16 cellular contexts compared by ENCODE assay signal in genomic region chr16:70473446-70474319, GRCh38. TPM values are rescaled to one million over a fixed set of nuclear protein-coding genes. Genes with fewer than 3 reads are reported as not detected.
DNase-seq lines count a peak whose midpoint lies in the region; ATAC-seq and TF ChIP-seq lines count a peak whose summit lies in the region.
"Had no signal": no experiment of that assay in that cellular context is flagged by ENCODE, and none has a peak within 500 bp of the region (broad histone marks: within the 10 kb centered on the region; RNA-seq: fewer than 3 reads in every experiment).

No MANE protein-coding gene starts in this region.

- no peak for DNase-seq in activated CD4-positive, alpha-beta T cell treated with anti-CD3 and anti-CD28 coated beads, Interleukin-2, amount 10 ng/mL, durations not matched to agents 24 days and 14 days
- DNase-seq in activated CD4-positive, alpha-beta T cell treated with anti-CD3 and anti-CD28 coated beads for 48 hours, result no peak
- DNase-seq in H9 (no peak), neural progenitor cell (ENCODE audit: low spot score) (no peak), NCI-H1105 treated with DMSO at 0.1 percent for 48 hours (lab: John Stamatoyannopoulos, UW) (no peak), ascending aorta (ENCODE audit: low spot score in 2 of 2) (no peak), HCEC 1CT (no peak)
- DNase-seq in activated CD8-positive, alpha-beta T cell treated with anti-CD3 and anti-CD28 coated beads for 36 hours, result no peak
- DNase-seq: ACHN, midbrain, NCI-H2029, NCI-H526 treated with DMSO at 0.1 percent for 48 hours, Right ventricle myocardium superior had no signal

- no peak overlapping the region for H3K56ac ChIP-seq in H9 (ENCODE audit: insufficient read length, low read depth, low read length)

- peaks cover 3% of the 10 kb centered on the region for H4K20me1 ChIP-seq in H9 (ENCODE audit: control insufficient read depth, insufficient read depth, insufficient read length)
- H4K20me1 ChIP-seq in neural progenitor cell (ENCODE audit: low read depth), result no peaks in the 10 kb centered on the region

- no peak overlapping the region for H2BK120ac ChIP-seq in H9 (ENCODE audit: low read depth, low read length, poor library complexity, severe bottlenecking)

- H4K5ac ChIP-seq in H9 (ENCODE audit: insufficient read length, low read depth, low read length), result no peak overlapping the region

- no peaks in the 10 kb centered on the region for H3K79me1 ChIP-seq in H9 (ENCODE audit: insufficient read depth, low read depth, low read length, poor library complexity, severe bottlenecking)

- no CpG with 5 or more reads among the region's 21 CpGs for WGBS in H9 (ENCODE audit: extremely low coverage, insufficient read length, low lambda C conversion rate)

- H3K79me2 ChIP-seq in H9 (ENCODE audit: insufficient read depth, low read length) (no peaks in the 10 kb centered on the region), neural progenitor cell (ENCODE audit: low read depth) (no peaks in the 10 kb centered on the region)

- H3K9me3 Mint-ChIP-seq in activated CD4-positive, alpha-beta T cell treated with anti-CD3 and anti-CD28 coated beads, Interleukin-2, amount 10 ng/mL, durations not matched to agents 24 days and 14 days, result no peaks in the 10 kb centered on the region
- H3K9me3 Mint-ChIP-seq in H9, result no peaks in the 10 kb centered on the region
- no peaks in the 10 kb centered on the region for H3K9me3 Mint-ChIP-seq in activated CD8-positive, alpha-beta T cell treated with anti-CD3 and anti-CD28 coated beads for 36 hours
- H3K9me3 Mint-ChIP-seq in neural progenitor cell, result no peaks in the 10 kb centered on the region
- H3K9me3 Mint-ChIP-seq: central memory CD8-positive, alpha-beta T cell had no signal

- no peak overlapping the region for H3K4ac ChIP-seq in H9 (ENCODE audit: low read depth, low read length)

- POLR2A ChIA-PET in activated CD8-positive, alpha-beta T cell treated with anti-CD3 and anti-CD28 coated beads for 36 hours (lab: Charles Lee), result interaction anchor here (2.0 kb wide), 1 partner anchor 20 kb away, joined by 7 read pairs; the partner anchor contains the start of gene FCSK

- no peak overlapping the region for H3K14ac ChIP-seq in H9 (ENCODE audit: insufficient read depth, low read length)

- no peak overlapping the region for H3K23ac ChIP-seq in H9 (ENCODE audit: insufficient read length, low read depth, low read length)

- no peak overlapping the region for H3K4me3 ChIP-seq in neural progenitor cell
- no peak overlapping the region for H3K4me3 ChIP-seq in ascending aorta
- H3K4me3 ChIP-seq: smooth muscle cell had no signal

- H3K36me3 Mint-ChIP-seq in activated CD4-positive, alpha-beta T cell treated with anti-CD3 and anti-CD28 coated beads, Interleukin-2, amount 10 ng/mL, durations not matched to agents 24 days and 14 days (ENCODE audit: low read depth), result peaks cover 11% of the 10 kb centered on the region
- H3K36me3 Mint-ChIP-seq in H9 (ENCODE audit: insufficient read depth in 1 of 3, low read depth in 3 of 3), result no peaks in the 10 kb centered on the region; a peak in 1 of 7 replicates
- peaks cover 3% of the 10 kb centered on the region for H3K36me3 Mint-ChIP-seq in activated CD8-positive, alpha-beta T cell treated with anti-CD3 and anti-CD28 coated beads for 36 hours (ENCODE audit: low read depth)
- H3K36me3 Mint-ChIP-seq in neural progenitor cell, result peaks cover 3% of the 10 kb centered on the region
- H3K36me3 Mint-ChIP-seq: activated naive CD8-positive, alpha-beta T cell had no signal

- no peak overlapping the region for H3K4me3 Mint-ChIP-seq in activated CD4-positive, alpha-beta T cell treated with anti-CD3 and anti-CD28 coated beads, Interleukin-2, amount 10 ng/mL, durations not matched to agents 24 days and 14 days
- H3K4me3 Mint-ChIP-seq in H9 (no peak overlapping the region; a peak in 1 of 5 replicates), neural progenitor cell (no peak overlapping the region)
- no peak overlapping the region for H3K4me3 Mint-ChIP-seq in activated CD8-positive, alpha-beta T cell treated with anti-CD3 and anti-CD28 coated beads for 36 hours
- H3K4me3 Mint-ChIP-seq: activated naive CD8-positive, alpha-beta T cell; central memory CD8-positive, alpha-beta T cell had no signal

- no peak overlapping the region for H3K9ac ChIP-seq in H9 (ENCODE audit: extremely low read depth, insufficient read length, low read length)
- H3K9ac ChIP-seq in neural progenitor cell, result peak overlapping the region; percentile 20

- no peak overlapping the region for H4K8ac ChIP-seq in H9 (replicated peaks; ENCODE audit: insufficient read length, low read depth, low read length)

- no peak overlapping the region for H2BK5ac ChIP-seq in H9 (ENCODE audit: insufficient read length, low read length)

- H3K4me2 ChIP-seq in H9 (ENCODE audit: insufficient read depth, insufficient read length, low read length), result no peak overlapping the region
- no peak overlapping the region for H3K4me2 ChIP-seq in neural progenitor cell
- H3K4me2 ChIP-seq: smooth muscle cell had no signal

- H3K4me1 Mint-ChIP-seq in activated CD4-positive, alpha-beta T cell treated with anti-CD3 and anti-CD28 coated beads, Interleukin-2, amount 10 ng/mL, durations not matched to agents 24 days and 14 days, result peaks cover 16% of the 10 kb centered on the region
- H3K4me1 Mint-ChIP-seq in H9, result peaks cover 6 to 7% of the 10 kb centered on the region in 2 experiments
- H3K4me1 Mint-ChIP-seq in activated CD8-positive, alpha-beta T cell treated with anti-CD3 and anti-CD28 coated beads for 36 hours (ENCODE audit: low read depth), result peaks cover 25% of the 10 kb centered on the region
- peaks cover 6% of the 10 kb centered on the region for H3K4me1 Mint-ChIP-seq in neural progenitor cell

- no peak for ATAC-seq in activated CD8-positive, alpha-beta T cell treated with anti-CD3 and anti-CD28 coated beads for 36 hours

- no peak overlapping the region for H4K91ac ChIP-seq in H9 (ENCODE audit: insufficient read length, low read depth, low read length)

- H3K27ac Mint-ChIP-seq in activated CD4-positive, alpha-beta T cell treated with anti-CD3 and anti-CD28 coated beads, Interleukin-2, amount 10 ng/mL, durations not matched to agents 24 days and 14 days, result peak overlapping the region; percentile 63
- H3K27ac Mint-ChIP-seq in H9 (peak overlapping the region in 2 of 3 experiments; percentile 47 to 77; a peak in 2 of 7 replicates), neural progenitor cell (peak overlapping the region; percentile 76)
- H3K27ac Mint-ChIP-seq in activated CD8-positive, alpha-beta T cell treated with anti-CD3 and anti-CD28 coated beads for 36 hours, result peak overlapping the region; percentile 46
- H3K27ac Mint-ChIP-seq: activated naive CD8-positive, alpha-beta T cell had no signal

- H3K27ac ChIP-seq in H9 (ENCODE audit: insufficient read length, low read depth, low read length) (no peak overlapping the region), neural progenitor cell (no peak overlapping the region), ascending aorta (no peak overlapping the region)

- CTCF ChIA-PET in activated CD8-positive, alpha-beta T cell treated with anti-CD3 and anti-CD28 coated beads for 36 hours (lab: Charles Lee), result interaction anchor here (0.6 kb wide), 1 partner anchor 79 kb away, joined by 3 read pairs; no protein-coding TSS in a partner anchor

- no peaks in the 10 kb centered on the region for H3F3A ChIP-seq in neural progenitor cell (ENCODE audit: low read depth)

- H3K23me2 ChIP-seq in H9 (ENCODE audit: insufficient read length, low read depth, low read length, poor library complexity, severe bottlenecking), result no peaks in the 10 kb centered on the region

- no peak overlapping the region for H3T11ph ChIP-seq in H9 (ENCODE audit: low read length)

- no peak overlapping the region for H2AFZ ChIP-seq in H9 (ENCODE audit: low read length)
- H2AFZ ChIP-seq in neural progenitor cell (replicated peaks), result no peak overlapping the region

- H2AK5ac ChIP-seq in H9 (ENCODE audit: insufficient read length, low read length), result no peak overlapping the region

- intact Hi-C loops in activated CD4-positive, alpha-beta T cell treated with anti-CD3 and anti-CD28 coated beads, Interleukin-2, amount 10 ng/mL, durations not matched to agents 24 days and 14 days (cut with micrococcal nuclease), result no loop called here
- intact Hi-C loops in activated CD8-positive, alpha-beta T cell treated with anti-CD3 and anti-CD28 coated beads for 36 hours (cut with micrococcal nuclease), result no loop called here
- intact Hi-C loops in ascending aorta (cut with DNase I), result no loop called here

- TF ChIP-seq CTCF in H9 (conservative IDR thresholded peaks at IDR 0.05) (no peak), neural progenitor cell (IDR thresholded peaks at IDR 0.05) (no peak), ascending aorta (IDR thresholded peaks at IDR 0.05) (no peak)
- TF ChIP-seq CTCF in activated CD8-positive, alpha-beta T cell treated with anti-CD3 and anti-CD28 coated beads for 36 hours (IDR thresholded peaks at IDR 0.05), result no peak

- H3K27me3 ChIP-seq in H9 (ENCODE audit: insufficient read depth, low read length) (no peaks in the 10 kb centered on the region), neural progenitor cell (no peaks in the 10 kb centered on the region), ascending aorta (no peaks in the 10 kb centered on the region)

- no peak overlapping the region for H2BK12ac ChIP-seq in H9 (ENCODE audit: insufficient read length, low read depth, low read length)

- H3K9me3 ChIP-seq in H9 (ENCODE audit: control insufficient read depth, low read depth, low read length), result no peaks in the 10 kb centered on the region
- H3K9me3 ChIP-seq in neural progenitor cell (ENCODE audit: low read depth), result no peaks in the 10 kb centered on the region
- no peaks in the 10 kb centered on the region for H3K9me3 ChIP-seq in ascending aorta

- H3K4me1 ChIP-seq in H9 (ENCODE audit: insufficient read depth, low read length) (no peaks in the 10 kb centered on the region; the same call in 1 of the 2 replicates), neural progenitor cell (no peaks in the 10 kb centered on the region), ascending aorta (peaks cover 0 to 7% of the 10 kb centered on the region in 2 donors)

- no peak overlapping the region for H2BK15ac ChIP-seq in H9 (ENCODE audit: low read depth, low read length)

- H3K36me3 ChIP-seq in neural progenitor cell, result no peaks in the 10 kb centered on the region
- peaks cover 27 to 60% of the 10 kb centered on the region in 2 donors for H3K36me3 ChIP-seq in ascending aorta

- H3K27me3 Mint-ChIP-seq in activated CD4-positive, alpha-beta T cell treated with anti-CD3 and anti-CD28 coated beads, Interleukin-2, amount 10 ng/mL, durations not matched to agents 24 days and 14 days, result no peaks in the 10 kb centered on the region
- no peaks in the 10 kb centered on the region for H3K27me3 Mint-ChIP-seq in H9 (ENCODE audit: low read depth)
- H3K27me3 Mint-ChIP-seq in activated CD8-positive, alpha-beta T cell treated with anti-CD3 and anti-CD28 coated beads for 36 hours, result no peaks in the 10 kb centered on the region
- no peaks in the 10 kb centered on the region for H3K27me3 Mint-ChIP-seq in neural progenitor cell (ENCODE audit: insufficient read depth, low read depth)
- H3K27me3 Mint-ChIP-seq: activated naive CD8-positive, alpha-beta T cell; central memory CD8-positive, alpha-beta T cell had no signal

- H2BK20ac ChIP-seq in H9 (ENCODE audit: low read depth, low read length, poor library complexity, severe bottlenecking), result no peak overlapping the region

- H3K18ac ChIP-seq in H9 (ENCODE audit: insufficient read length, low read depth, low read length), result no peak overlapping the region

RNA-seq across cellular contexts. Expression of gene FCSK, which starts 19.3 kb away (rescaled TPM):
- 19.6 and 24.4 TPM in 2 replicates for total RNA-seq in activated CD4-positive, alpha-beta T cell treated with anti-CD3 and anti-CD28 coated beads, Interleukin-2, amount 10 ng/mL, durations not matched to agents 24 days and 14 days
- 6.5 and 7.9 TPM in 2 replicates for total RNA-seq in H9 (2021)
- 10 to 100 TPM; 11.0 to 11.1 TPM for total RNA-seq in activated CD8-positive, alpha-beta T cell treated with anti-CD3 and anti-CD28 coated beads for 36 hours
- total RNA-seq in neural progenitor cell (ENCODE audit: low replicate concordance), result 11.0 and 12.0 TPM in 2 replicates
- 54.5 TPM for total RNA-seq in ascending aorta

RNA-seq across cellular contexts. Expression of gene ST3GAL2, which starts 34.8 kb away (rescaled TPM):
- total RNA-seq in activated CD4-positive, alpha-beta T cell treated with anti-CD3 and anti-CD28 coated beads, Interleukin-2, amount 10 ng/mL, durations not matched to agents 24 days and 14 days, result 27.9 and 37.0 TPM in 2 replicates
- 45.9 and 49.0 TPM in 2 replicates for total RNA-seq in H9 (2021)
- total RNA-seq in activated CD8-positive, alpha-beta T cell treated with anti-CD3 and anti-CD28 coated beads for 36 hours, result 10 to 100 TPM; 13.2 to 19.0 TPM
- total RNA-seq in neural progenitor cell (ENCODE audit: low replicate concordance), result 11.6 and 34.5 TPM in 2 replicates
- total RNA-seq in ascending aorta, result 52.3 TPM

RNA-seq across cellular contexts. Expression of gene COG4, which starts 49.7 kb away (rescaled TPM):
- total RNA-seq in activated CD4-positive, alpha-beta T cell treated with anti-CD3 and anti-CD28 coated beads, Interleukin-2, amount 10 ng/mL, durations not matched to agents 24 days and 14 days, result 38.3 and 42.1 TPM in 2 replicates
- total RNA-seq in H9 (2021) (51.9 and 54.1 TPM in 2 replicates), neural progenitor cell (ENCODE audit: low replicate concordance) (62.4 and 79.8 TPM in 2 replicates), ascending aorta (59.1 TPM)
- 10 to 100 TPM; 38.0 to 39.0 TPM for total RNA-seq in activated CD8-positive, alpha-beta T cell treated with anti-CD3 and anti-CD28 coated beads for 36 hours

RNA-seq across cellular contexts. Expression of gene SF3B3, which starts 49.9 kb away (rescaled TPM):
- 621 and 622 TPM in 2 replicates for total RNA-seq in activated CD4-positive, alpha-beta T cell treated with anti-CD3 and anti-CD28 coated beads, Interleukin-2, amount 10 ng/mL, durations not matched to agents 24 days and 14 days
- total RNA-seq in H9 (2021), result 493 and 511 TPM in 2 replicates
- total RNA-seq in activated CD8-positive, alpha-beta T cell treated with anti-CD3 and anti-CD28 coated beads for 36 hours, result 100 to 1,000 TPM; 543 to 552 TPM
- 188 and 314 TPM in 2 replicates for total RNA-seq in neural progenitor cell (ENCODE audit: low replicate concordance)
- 31.2 TPM for total RNA-seq in ascending aorta
